8 cellular contexts compared by ENCODE assay signal in genomic region chr19:4567584-4568071, GRCh38. TPM values are rescaled to one million over a fixed set of nuclear protein-coding genes. Genes with fewer than 3 reads are reported as not detected.
A peak's percentile ranks its signal among the peaks of the same experiment; 100 is the strongest.
DNase-seq lines count a peak whose midpoint lies in the region; ATAC-seq and TF ChIP-seq lines count a peak whose summit lies in the region.

No MANE protein-coding gene starts in this region.

- ATAC-seq in heart left ventricle (peak; percentile 43 to 92 (median 79)), HG03045 (IDR thresholded peaks at IDR 0.05; ENCODE audit: unreplicated experiment) (no peak)

- intact Hi-C loops in heart left ventricle (cut with DNase I): loop anchor here in 1 of 10 donors (2.0 kb wide), 1 partner anchor 69 kb away; no protein-coding TSS in a partner anchor
- intact Hi-C loops in spleen (cut with DNase I; ENCODE audit: low total_unique reads): loop anchor here (5.0 kb wide), 1 partner anchor 70 kb away; the partner anchor contains the start of gene TNFAIP8L1

- H3K4me3 ChIP-seq in heart left ventricle (peak overlapping the region in 1 of 12 donors; percentile 3), spleen (no peak overlapping the region)

- DNase-seq in DMS 273 (lab: John Stamatoyannopoulos, UW; ENCODE audit: unreplicated experiment) (peak; percentile 77), DMS 273 treated with DMSO at 0.1 percent for 48 hours (lab: John Stamatoyannopoulos, UW) (no peak), RWPE1 (ENCODE audit: low spot score) (no peak), heart left ventricle (peak; percentile 70 to 87 (median 78)), spleen (peak; percentile 88), midbrain (lab: John Stamatoyannopoulos, UW) (no peak)
- DNase-seq in activated effector memory CD4-positive, alpha-beta T cell treated with anti-CD3 and anti-CD28 coated beads, Interleukin-2, amount 50 U/mL, for 16 hours: peak; percentile 85

- peaks cover 0 to 14% (median 4%) of the 10 kb centered on the region in 12 donors for H3K4me1 ChIP-seq in heart left ventricle
- peaks cover 0 to 68% (median 23%) of the 10 kb centered on the region in 6 donors for H3K4me1 ChIP-seq in spleen

- WGBS in heart left ventricle, 4 donors: 40 to 51% (median 45%) methylated on average over 14 of the region's 14 CpGs
- WGBS in spleen, 5 donors: 47 to 63% (median 56%) methylated on average over 14 of the region's 14 CpGs

- POLR2A ChIA-PET in RWPE1 (lab: Yijun Ruan, JAX; ENCODE audit: low non-redundant PET): no interaction called here

- CTCF ChIA-PET in RWPE1 (lab: Yijun Ruan, JAX): interaction anchor here (0.7 to 4.7 kb wide), 8 partner anchors 8 to 93 kb away, joined by 3 to 36 read pairs (median 4); partner anchors contain the start of gene TNFAIP8L1

- H3K27me3 ChIP-seq in heart left ventricle (no peaks in the 10 kb centered on the region), spleen (replicated peaks in 1 of 7) (peaks cover 0 to 10% (median 0%) of the 10 kb centered on the region in 7 donors)

- TF ChIP-seq CTCF in RWPE1 (conservative IDR thresholded peaks at IDR 0.05; ENCODE audit: low read depth) (peak; percentile 83), heart left ventricle (IDR thresholded peaks at IDR 0.05) (peak; percentile 68 to 81 (median 76)), spleen (IDR thresholded peaks at IDR 0.05 in 8 of 11, conservative IDR thresholded peaks at IDR 0.05 in 3 of 11) (peak; percentile 70 to 94 (median 83))

- no peak for TF ChIP-seq POLR2A in heart left ventricle (IDR thresholded peaks at IDR 0.05)
- TF ChIP-seq POLR2A in spleen (IDR thresholded peaks at IDR 0.05): no peak

- H3K36me3 ChIP-seq in heart left ventricle (no peaks in the 10 kb centered on the region), spleen (no peaks in the 10 kb centered on the region)

- H3K9me3 ChIP-seq in heart left ventricle: no peaks in the 10 kb centered on the region
- no peaks in the 10 kb centered on the region for H3K9me3 ChIP-seq in spleen

- H3K27ac ChIP-seq in RWPE1: peak overlapping the region; percentile 9; the same call in 1 of the 2 replicates
- peak overlapping the region in 9 of 12 donors; percentile 17 to 75 (median 55) for H3K27ac ChIP-seq in heart left ventricle
- H3K27ac ChIP-seq in spleen: peak overlapping the region in 4 of 8 donors; percentile 15 to 55 (median 34)

RNA-seq across cellular contexts. Expression of gene SEMA6B, which starts 8.1 kb away (rescaled TPM):
- total RNA-seq in heart left ventricle: 10 to 100 TPM in 5 of 9 donors, 1 to 10 TPM in 4; 6.4 to 29.7 (median 10.1) TPM
- 10 to 100 TPM in 1 of 2 donors, 1 to 10 TPM in 1; 6.0 to 16.5 TPM for polyA plus RNA-seq in heart left ventricle
- 10 to 100 TPM; 20.7 to 85.0 (median 55.6) TPM for total RNA-seq in spleen
- polyA plus RNA-seq in spleen: 10 to 100 TPM in 2 of 3 donors, 1 to 10 TPM in 1; 5.5 to 24.6 (median 11.2) TPM

RNA-seq across cellular contexts. Expression of gene LRG1, which starts 27.8 kb away (rescaled TPM):
- 1 to 10 TPM in 2 of 9 donors, under 1 TPM in 7; 0.15 to 1.7 (median 0.36) TPM for total RNA-seq in heart left ventricle
- under 1 TPM; 0.23 to 0.30 TPM for polyA plus RNA-seq in heart left ventricle
- total RNA-seq in spleen: 10 to 100 TPM in 6 of 7 donors, 1 to 10 TPM in 1; 9.6 to 54.0 (median 15.8) TPM
- 1 to 10 TPM; 1.7 to 5.6 (median 2.3) TPM for polyA plus RNA-seq in spleen

RNA-seq across cellular contexts. Expression of gene PLIN5, which starts 32.6 kb away (rescaled TPM):
- total RNA-seq in heart left ventricle: 10 to 100 TPM; 26.0 to 88.6 (median 42.7) TPM
- 10 to 100 TPM; 17.5 to 65.0 TPM for polyA plus RNA-seq in heart left ventricle
- 10 to 100 TPM in 4 of 7 donors, 1 to 10 TPM in 3; 2.4 to 18.4 (median 15.1) TPM for total RNA-seq in spleen
- polyA plus RNA-seq in spleen: 1 to 10 TPM in 2 of 3 donors, under 1 TPM in 1; 0.82 to 2.2 (median 2.1) TPM

RNA-seq across cellular contexts. Expression of gene PLIN4, which starts 49.3 kb away (rescaled TPM):
- total RNA-seq in heart left ventricle: 100 to 1,000 TPM; 110 to 292 (median 174) TPM
- polyA plus RNA-seq in heart left ventricle: 100 to 1,000 TPM in 1 of 2 donors, 10 to 100 TPM in 1; 55.5 to 241 TPM
- 10 to 100 TPM in 1 of 7 donors, 1 to 10 TPM in 5, under 1 TPM in 1; 0.85 to 10.2 (median 4.5) TPM for total RNA-seq in spleen
- 1 to 10 TPM in 1 of 3 donors, under 1 TPM in 2; 0.27 to 1.2 (median 0.52) TPM for polyA plus RNA-seq in spleen

Comparison
In these comparisons a context has a peak if more than half of its experiments do, and no peak if none do; other contexts are left out.
1. DNase-seq: peak in DMS 273 (single experiment), activated effector memory CD4-positive, alpha-beta T cell treated with anti-CD3 and anti-CD28 coated beads, Interleukin-2, amount 50 U/mL, for 16 hours (single experiment), heart left ventricle (5 of 5) and spleen (single experiment); none in DMS 273 treated with DMSO at 0.1 percent for 48 hours (single experiment), RWPE1 (single experiment) and midbrain (single experiment).
2. Peak in every context shown above with its lines, with median percentiles within 50 percentile points of each other: CTCF ChIP-seq.